8 cellular contexts compared by ENCODE assay signal in the genomic region with DNA sequence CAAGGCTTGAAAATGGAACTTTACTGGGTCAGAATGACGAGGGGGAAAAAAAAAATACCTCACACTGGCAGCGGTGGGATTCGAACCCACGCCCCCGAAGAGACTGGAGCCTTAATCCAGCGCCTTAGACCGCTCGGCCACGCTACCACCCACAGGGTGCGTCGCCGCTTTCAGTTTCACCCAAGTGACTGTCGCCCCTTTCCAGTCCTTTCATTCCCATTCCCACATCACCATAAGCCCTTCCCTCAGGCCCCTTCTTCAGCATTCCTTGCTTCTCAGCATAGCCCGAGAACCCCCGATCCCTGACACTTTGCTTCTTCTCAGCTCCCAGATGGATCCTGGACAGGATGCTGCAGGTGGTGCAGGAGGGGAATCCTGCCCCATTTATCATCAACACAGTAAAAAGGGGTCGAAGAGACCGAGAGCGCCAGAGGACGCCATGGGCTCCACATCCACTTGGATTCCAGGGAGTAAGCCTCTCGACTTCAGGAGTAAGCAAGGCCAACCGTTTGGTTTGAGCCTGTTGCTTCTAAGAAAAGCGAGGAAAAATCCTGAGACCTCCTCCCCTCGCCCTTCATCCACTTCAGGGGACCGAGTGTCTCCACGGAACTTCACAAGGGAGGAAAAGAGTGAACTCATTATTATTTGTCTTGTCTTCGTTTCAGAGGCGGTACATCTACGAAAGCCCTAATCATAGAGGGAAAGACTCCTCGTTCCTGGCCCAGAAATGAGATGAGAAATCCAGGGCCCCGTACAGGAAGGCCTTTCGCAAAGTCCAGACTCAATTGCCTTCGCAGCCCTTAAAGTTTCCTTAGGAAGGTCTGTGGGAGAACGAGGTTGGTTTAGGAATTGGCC. TPM values are rescaled to one million over a fixed set of nuclear protein-coding genes. Genes with fewer than 3 reads are reported as not detected.
DNase-seq lines count a peak whose midpoint lies in the region; ATAC-seq and TF ChIP-seq lines count a peak whose summit lies in the region.

No MANE protein-coding gene starts in this region.

- 6% methylated on average over 33 of the region's 33 CpGs for WGBS in esophagus muscularis mucosa

- no peak for TF ChIP-seq EP300 in esophagus muscularis mucosa (IDR thresholded peaks at IDR 0.05)

- peak overlapping the region; percentile 98 for H3K27ac Mint-ChIP-seq in stimulated activated effector memory CD8-positive, alpha-beta T cell treated with anti-CD3 and anti-CD28 coated beads, Interleukin-12 subunit alpha, Interleukin-12 subunit beta, amount 100 ng/mL, for 72 hours

- DNase-seq in AG09319 (ENCODE audit: extremely low read depth, low read depth) (peak; percentile 47), HEK293T (ENCODE audit: extremely low spot score) (peak; percentile 64), NOMO-1 treated with dmso at 0.1 percent for 144 hours (lab: John Stamatoyannopoulos, UW; ENCODE audit: unreplicated experiment) (peak; percentile 26), activated T-cell treated with anti-CD3 and anti-CD28 coated beads for 48 hours (ENCODE audit: low read depth) (peak; percentile 74), esophagus muscularis mucosa (ENCODE audit: extremely low spot score) (peak; percentile 82)
- peak; percentile 46 to 87 for DNase-seq in stimulated activated effector memory CD8-positive, alpha-beta T cell treated with anti-CD3 and anti-CD28 coated beads, Interleukin-12 subunit alpha, Interleukin-12 subunit beta, amount 100 ng/mL, for 72 hours (ENCODE audit: low spot score in 2 of 2)

- peaks cover 8 to 38% (median 35%) of the 10 kb centered on the region in 4 donors for H3K4me1 ChIP-seq in esophagus muscularis mucosa
- peaks cover 21% of the 10 kb centered on the region for H3K4me1 ChIP-seq in muscle layer of colon (ENCODE audit: insufficient read depth, low read length)

- POLR2A ChIA-PET in HEK293T (lab: Yijun Ruan, JAX) = no interaction called here

- TF ChIP-seq POLR2A in esophagus muscularis mucosa (IDR thresholded peaks at IDR 0.05; ENCODE audit: low read depth) = no peak

- ATAC-seq in stimulated activated effector memory CD8-positive, alpha-beta T cell treated with anti-CD3 and anti-CD28 coated beads, Interleukin-12 subunit alpha, Interleukin-12 subunit beta, amount 100 ng/mL, for 72 hours = peak; percentile 1
- ATAC-seq in HG03097 (IDR thresholded peaks at IDR 0.05; ENCODE audit: low FRiP score, unreplicated experiment) = no peak

- TF ChIP-seq CTCF in AG09319 (IDR thresholded peaks at IDR 0.05; ENCODE audit: low read depth, low read length) (no peak), esophagus muscularis mucosa (IDR thresholded peaks at IDR 0.05) (no peak)

- peak overlapping the region; percentile 51 to 62 (median 56) for H3K4me3 ChIP-seq in esophagus muscularis mucosa
- peak overlapping the region; percentile 71 to 76 for H3K4me3 ChIP-seq in muscle layer of colon (ENCODE audit: low read depth in 1 of 2, low read length in 2 of 2)

- H3K36me3 Mint-ChIP-seq in stimulated activated effector memory CD8-positive, alpha-beta T cell treated with anti-CD3 and anti-CD28 coated beads, Interleukin-12 subunit alpha, Interleukin-12 subunit beta, amount 100 ng/mL, for 72 hours = peaks cover 39% of the 10 kb centered on the region

- H3K9ac ChIP-seq in muscle layer of colon (ENCODE audit: low read length) = peak overlapping the region; percentile 86

- CTCF ChIA-PET in HEK293T (lab: Yijun Ruan, JAX) = no interaction called here

- H3K4me1 Mint-ChIP-seq in stimulated activated effector memory CD8-positive, alpha-beta T cell treated with anti-CD3 and anti-CD28 coated beads, Interleukin-12 subunit alpha, Interleukin-12 subunit beta, amount 100 ng/mL, for 72 hours = peaks cover 51% of the 10 kb centered on the region

- intact Hi-C loops in esophagus muscularis mucosa (cut with DNase I) = loop anchor here (2.0 to 5.0 kb wide), 4 partner anchors 37 to 106 kb away; no protein-coding TSS in a partner anchor

- H3K27me3 ChIP-seq in esophagus muscularis mucosa = no peaks in the 10 kb centered on the region
- no peaks in the 10 kb centered on the region for H3K27me3 ChIP-seq in muscle layer of colon (ENCODE audit: control insufficient read depth in 1 of 2, insufficient read depth in 2 of 2, low read length in 2 of 2)

- no peaks in the 10 kb centered on the region for H3K9me3 Mint-ChIP-seq in stimulated activated effector memory CD8-positive, alpha-beta T cell treated with anti-CD3 and anti-CD28 coated beads, Interleukin-12 subunit alpha, Interleukin-12 subunit beta, amount 100 ng/mL, for 72 hours

- peak overlapping the region; percentile 74 for H3K4me3 Mint-ChIP-seq in stimulated activated effector memory CD8-positive, alpha-beta T cell treated with anti-CD3 and anti-CD28 coated beads, Interleukin-12 subunit alpha, Interleukin-12 subunit beta, amount 100 ng/mL, for 72 hours

- H3K36me3 ChIP-seq in esophagus muscularis mucosa = no peaks in the 10 kb centered on the region
- H3K36me3 ChIP-seq in muscle layer of colon (ENCODE audit: insufficient read depth, low read length) = no peaks in the 10 kb centered on the region

- H3K9me3 ChIP-seq in esophagus muscularis mucosa = no peaks in the 10 kb centered on the region
- no peaks in the 10 kb centered on the region for H3K9me3 ChIP-seq in muscle layer of colon (ENCODE audit: low read length)

- H3K27ac ChIP-seq in esophagus muscularis mucosa (replicated peaks in 1 of 4) (peak overlapping the region; percentile 76 to 83 (median 80)), muscle layer of colon (ENCODE audit: low read depth, low read length) (peak overlapping the region; percentile 45)

TF ChIP-seq in HEK293T, 16 proteins besides CTCF, POLR2A, EP300 and RAD21:
- TF ChIP-seq CTBP1 (IDR thresholded peaks at IDR 0.05; ENCODE audit: borderline replicate concordance) (peak; percentile 30; the same call in 1 of the 2 replicates), FOXK2 (IDR thresholded peaks at IDR 0.05) (no peak), NFRKB (IDR thresholded peaks at IDR 0.05) (no peak), SP1 (IDR thresholded peaks at IDR 0.05) (no peak), BHLHE40 (IDR thresholded peaks at IDR 0.05; ENCODE audit: borderline replicate concordance) (no peak), L3MBTL2 (conservative IDR thresholded peaks at IDR 0.05) (no peak), FOXA1 (IDR thresholded peaks at IDR 0.05) (no peak), ARNT (IDR thresholded peaks at IDR 0.05) (no peak), ZNF384 (IDR thresholded peaks at IDR 0.05) (peak; percentile 96)
TF ChIP-seq in HEK293T: peak in this region for 2.

RNA-seq across cellular contexts. Expression of a gene that starts 20.0 kb away (rescaled TPM):
- 10 to 100 TPM; 31.1 to 42.2 (median 36.0) TPM for total RNA-seq in esophagus muscularis mucosa

Comparison
In these comparisons a context has a peak if more than half of its experiments do, and no peak if none do; other contexts are left out.
1. DNase-seq: peak in every context shown above with its lines; median percentile 82 in esophagus muscularis mucosa; 74 in activated T-cell treated with anti-CD3 and anti-CD28 coated beads for 48 hours; 66 in stimulated activated effector memory CD8-positive, alpha-beta T cell treated with anti-CD3 and anti-CD28 coated beads, Interleukin-12 subunit alpha, Interleukin-12 subunit beta, amount 100 ng/mL, for 72 hours; 64 in HEK293T; 47 in AG09319; 26 in NOMO-1 treated with dmso at 0.1 percent for 144 hours.